ENCODE assay signal across 1 cellular context in the genomic region with DNA sequence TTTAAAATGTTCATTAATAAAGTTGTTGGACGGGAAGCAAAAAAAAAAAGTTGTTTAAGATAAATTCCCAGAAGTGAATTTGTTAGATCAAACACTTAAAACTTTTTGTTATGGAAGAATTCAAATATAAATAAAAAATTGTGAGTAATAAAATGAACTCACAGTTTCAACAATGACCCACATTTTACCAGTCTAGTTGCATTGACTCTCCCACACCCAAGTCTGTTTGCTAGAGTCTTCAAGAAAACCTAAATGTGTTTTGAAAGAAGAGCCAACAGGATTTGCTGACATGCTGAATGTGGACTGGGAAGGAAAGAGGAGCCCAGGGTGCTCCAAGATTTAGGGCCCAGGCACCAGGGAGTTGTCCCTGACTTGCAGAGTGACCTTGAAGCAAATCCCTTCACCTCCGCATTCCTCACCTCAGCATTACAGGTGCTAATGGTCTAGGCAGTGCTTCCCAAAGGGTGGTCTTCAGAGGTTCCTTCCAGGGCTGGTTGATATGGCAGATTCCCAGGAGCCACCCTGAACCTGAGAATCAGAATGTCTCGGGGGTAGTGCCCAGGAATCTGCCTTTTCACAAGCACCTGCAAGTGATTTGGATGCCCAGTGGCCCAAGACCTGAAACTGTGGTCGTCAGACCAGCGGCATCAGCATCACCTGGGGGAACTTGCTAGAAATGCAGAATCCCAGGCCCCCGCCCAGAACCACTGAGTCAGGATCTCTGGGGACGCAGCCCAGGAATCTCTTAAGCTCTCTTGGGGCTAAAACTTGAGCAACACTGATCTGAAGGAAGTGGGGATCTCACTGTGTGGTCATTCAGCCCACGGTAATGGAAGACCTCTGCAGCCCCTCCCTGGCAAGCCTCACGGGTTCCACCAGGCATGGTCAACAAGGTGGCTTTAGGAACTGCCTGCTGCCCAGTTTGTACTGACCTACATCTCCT.
TF ChIP-seq lines count a peak whose summit lies in the region.

No MANE protein-coding gene starts in this region.

TF ChIP-seq in endothelial cell of umbilical vein, 7 proteins besides CTCF, POLR2A, EP300 and RAD21:
- TF ChIP-seq GATA2 (IDR thresholded peaks at IDR 0.05; ENCODE audit: insufficient read depth, insufficient read length, low read depth, low read length), result no peak
- peak; percentile 18 for TF ChIP-seq POLR2AphosphoS5 (IDR thresholded peaks at IDR 0.05; ENCODE audit: insufficient read depth, low read depth, low read length)
